In genomic region chr18:49047540-49047939, GRCh38 we compare ENCODE assay signal across 2 cellular contexts.
TF ChIP-seq lines count a peak whose summit lies in the region.

No MANE protein-coding gene starts in this region.

TF ChIP-seq in IMR-90, 13 proteins besides CTCF, POLR2A, EP300 and RAD21:
- no peak for TF ChIP-seq FOS (IDR thresholded peaks at IDR 0.05; ENCODE audit: low read depth, low read length)
- no peak for TF ChIP-seq RCOR1 (IDR thresholded peaks at IDR 0.05; ENCODE audit: insufficient replicate concordance, low read length)
- TF ChIP-seq BHLHE40 (IDR thresholded peaks at IDR 0.05; ENCODE audit: low read depth, low read length): no peak
- TF ChIP-seq RFX5 (IDR thresholded peaks at IDR 0.05; ENCODE audit: low read depth, low read length): no peak
- TF ChIP-seq SMC3 (IDR thresholded peaks at IDR 0.05; ENCODE audit: low read depth, low read length): no peak
- no peak for TF ChIP-seq MAZ (IDR thresholded peaks at IDR 0.05; ENCODE audit: borderline replicate concordance, low read depth, low read length)
- TF ChIP-seq CHD1 (IDR thresholded peaks at IDR 0.05; ENCODE audit: low read depth, low read length): no peak
- no peak for TF ChIP-seq CEBPB (IDR thresholded peaks at IDR 0.05; ENCODE audit: low read depth, low read length)
TF ChIP-seq in IMR-90: peak in this region for 0.

TF ChIP-seq in H1, 55 proteins besides CTCF, POLR2A, EP300 and RAD21:
- TF ChIP-seq TEAD4 (IDR thresholded peaks at IDR 0.05; ENCODE audit: low read depth, low read length) (peak; percentile 59; the same call in 1 of the 2 replicates), SIX5 (IDR thresholded peaks at IDR 0.05; ENCODE audit: low read depth, low read length) (no peak), ATF3 (IDR thresholded peaks at IDR 0.05; ENCODE audit: insufficient read depth, low read depth, low read length) (no peak)
